In the genomic region with DNA sequence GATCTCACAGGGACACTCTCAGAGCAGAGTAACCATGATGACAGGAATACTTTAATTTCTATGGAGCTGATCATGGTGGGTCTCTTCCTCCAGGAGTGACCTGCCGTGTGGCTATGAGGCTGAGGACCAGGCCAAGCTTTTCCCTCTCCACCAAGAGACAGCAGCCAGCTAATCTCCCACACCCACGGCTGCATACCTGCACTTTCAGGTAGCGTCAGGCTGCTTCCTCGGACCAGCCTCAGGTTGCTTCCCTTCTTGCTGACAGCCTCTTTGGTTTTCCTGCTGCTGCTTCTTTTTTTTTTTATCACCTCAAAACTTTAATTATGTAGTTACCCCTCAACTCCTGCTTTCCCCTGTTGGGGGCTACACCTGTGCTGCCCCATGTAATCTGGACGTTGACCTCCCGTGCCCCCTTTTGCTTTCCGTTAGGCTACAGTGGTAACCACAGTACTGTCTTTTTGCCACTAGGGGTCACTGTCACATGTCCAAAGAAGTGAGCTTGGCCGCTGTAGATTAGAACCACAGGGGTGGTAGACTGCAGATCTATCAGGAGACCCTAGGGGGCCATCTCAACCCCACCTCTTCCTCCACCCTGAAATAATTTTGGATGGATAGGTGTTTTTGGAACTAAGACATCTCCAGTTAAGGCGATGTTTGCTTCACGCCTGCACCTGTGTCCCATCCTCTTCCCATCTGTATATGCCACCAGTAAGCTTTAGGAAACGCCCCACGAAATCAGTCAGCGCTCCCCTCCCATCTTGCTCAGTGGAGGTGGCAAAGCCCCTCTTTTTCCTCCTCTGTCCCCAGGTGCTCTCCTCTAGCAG, we compare ENCODE assay signal across 8 cellular contexts. TPM values are rescaled to one million over a fixed set of nuclear protein-coding genes. Genes with fewer than 3 reads are reported as not detected.
DNase-seq lines count a peak whose midpoint lies in the region; ATAC-seq and TF ChIP-seq lines count a peak whose summit lies in the region.

No MANE protein-coding gene starts in this region.

- peak; percentile 91 for DNase-seq in ELR (ENCODE audit: low read depth)
- peak; percentile 86 to 88 for DNase-seq in Kasumi-1 (lab: John Stamatoyannopoulos, UW)
- peak; percentile 84 for DNase-seq in PC-3
- DNase-seq in activated T-cell treated with anti-CD3 and anti-CD28 coated beads for 48 hours (ENCODE audit: low read depth), result peak; percentile 53
- DNase-seq in fibroblast of gingiva (ENCODE audit: low read depth), result peak; percentile 72
- peak; percentile 75 for DNase-seq in nephron progenitor cell
- peak in 42 of 49 donors; percentile 3 to 76 (median 44) for DNase-seq in substantia nigra (lab: John Stamatoyannopoulos, UW)

- no peak overlapping the region for H3K9ac ChIP-seq in PC-3 (ENCODE audit: low read length)

- H3K4me1 ChIP-seq in PC-3 (ENCODE audit: insufficient read depth, low read length), result peaks cover 9% of the 10 kb centered on the region

- H3K4me3 ChIP-seq in PC-3 (ENCODE audit: low read length), result no peak overlapping the region

- no peak overlapping the region for H3K4me3 Mint-ChIP-seq in nephron progenitor cell

- peak; percentile 89 for ATAC-seq in GM21825 (IDR thresholded peaks at IDR 0.05; ENCODE audit: unreplicated experiment)
- peak; percentile 88 for ATAC-seq in PC-3

- no peaks in the 10 kb centered on the region for H3K9me3 Mint-ChIP-seq in nephron progenitor cell

- H3K36me3 ChIP-seq in PC-3 (ENCODE audit: low read depth, low read length), result no peaks in the 10 kb centered on the region

- TF ChIP-seq CTCF in PC-3 (conservative IDR thresholded peaks at IDR 0.05; ENCODE audit: low read depth, low read length) (peak; percentile 97), nephron progenitor cell (IDR thresholded peaks at IDR 0.05) (peak; percentile 91)

- H2AFZ ChIP-seq in PC-3 (ENCODE audit: low read length), result no peak overlapping the region

- H3K27me3 Mint-ChIP-seq in nephron progenitor cell (ENCODE audit: low read depth, poor library complexity), result peaks cover 15% of the 10 kb centered on the region

- no TSS peak for BruUV-seq in PC-3 (replicated peaks; lab: Mats Ljungman, UMichigan)

- H3K27ac ChIP-seq in PC-3 (ENCODE audit: low read length), result no peak overlapping the region
- H3K27ac ChIP-seq in substantia nigra (ENCODE audit: low read depth, low read length, poor library complexity, severe bottlenecking), result no peak overlapping the region

- no peak overlapping the region for H3K27ac Mint-ChIP-seq in nephron progenitor cell

- no peaks in the 10 kb centered on the region for H3K9me3 ChIP-seq in PC-3 (ENCODE audit: low read length)

- CTCF ChIA-PET in PC-3 (lab: Charles Lee), result interaction anchor here (0.6 to 1.3 kb wide), 8 partner anchors 8 to 1308 kb away, joined by 3 to 12 read pairs (median 4); partner anchors contain the start of genes ARHGEF25, B4GALNT1 and DCTN2

- no peaks in the 10 kb centered on the region for H4K20me1 ChIP-seq in PC-3 (ENCODE audit: low read length)

- no peaks in the 10 kb centered on the region for H3K27me3 ChIP-seq in PC-3 (ENCODE audit: low read length)

- H3K9me2 ChIP-seq in PC-3 (replicated peaks; ENCODE audit: low read length), result no peaks in the 10 kb centered on the region

- no peaks in the 10 kb centered on the region for H3K36me3 Mint-ChIP-seq in nephron progenitor cell (ENCODE audit: low read depth)

- H3K79me2 ChIP-seq in PC-3 (ENCODE audit: low read length), result no peaks in the 10 kb centered on the region

- H3K4me1 Mint-ChIP-seq in nephron progenitor cell, result no peaks in the 10 kb centered on the region

- intact Hi-C loops in PC-3 (cut with micrococcal nuclease), result loop anchor here (1.0 to 5.0 kb wide), 3 partner anchors 36 to 109 kb away; partner anchors contain the start of genes DCTN2 and OS9

- no peaks in the 10 kb centered on the region for H3F3A ChIP-seq in PC-3 (ENCODE audit: low read length, unreplicated experiment)

- H3K4me2 ChIP-seq in PC-3 (ENCODE audit: low read length), result no peak overlapping the region

- POLR2A ChIA-PET in PC-3 (lab: Charles Lee; ENCODE audit: unreplicated experiment), result interaction anchor here (0.6 kb wide), 1 partner anchor 198 kb away, joined by 3 read pairs; no protein-coding TSS in a partner anchor

RNA-seq across cellular contexts. Expression of gene PIP4K2C, which starts 7.8 kb away (rescaled TPM):
- 83.6 and 88.6 TPM in 2 replicates for total RNA-seq in PC-3 (2014; rRNA removed)

RNA-seq across cellular contexts. Expression of gene DTX3, which starts 21.4 kb away (rescaled TPM):
- 11.9 and 15.9 TPM in 2 replicates for total RNA-seq in PC-3 (2014; rRNA removed)

RNA-seq across cellular contexts. Expression of gene ARHGEF25, which starts 28.0 kb away (rescaled TPM):
- total RNA-seq in PC-3 (2014; rRNA removed), result 10.0 and 18.1 TPM in 2 replicates

RNA-seq across cellular contexts. Expression of gene KIF5A, which starts 33.4 kb away (rescaled TPM):
- not detected in 2 replicates for total RNA-seq in PC-3 (2014; rRNA removed)

RNA-seq across cellular contexts. Expression of gene DCTN2, which starts 36.2 kb away (rescaled TPM):
- total RNA-seq in PC-3 (2014; rRNA removed), result 88.5 and 96.4 TPM in 2 replicates
